Comparison of ENCODE assay signal across 2 cellular contexts in the genomic region with DNA sequence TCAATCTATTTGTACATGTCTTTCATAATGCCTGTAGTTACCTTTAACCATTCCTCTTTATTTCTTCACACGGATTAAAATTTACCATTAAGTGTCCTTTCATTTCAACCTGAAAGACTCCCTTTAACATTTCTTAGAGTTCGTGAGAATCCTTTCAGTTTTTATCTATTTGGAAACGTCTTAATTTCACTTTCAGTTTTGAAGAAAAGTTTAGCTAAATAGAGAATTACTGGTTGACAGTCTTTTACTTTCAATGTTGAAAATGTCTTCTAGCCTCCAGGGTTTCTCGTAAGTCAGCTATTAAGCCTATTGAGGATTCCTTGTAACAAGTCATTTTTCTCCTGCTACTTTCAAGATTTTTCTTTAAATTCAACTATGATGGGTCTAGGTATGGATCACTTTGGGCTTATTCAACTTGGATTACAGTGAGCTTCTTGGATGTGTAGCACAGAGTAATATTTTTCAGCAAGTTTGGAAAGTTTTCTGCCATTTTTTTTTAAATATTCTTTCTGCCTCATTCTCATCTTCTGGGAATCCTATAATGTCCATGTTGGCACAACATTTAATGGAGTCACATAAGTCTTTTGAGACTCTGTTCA.
TF ChIP-seq lines count a peak whose summit lies in the region.

No MANE protein-coding gene starts in this region.

TF ChIP-seq in liver, 16 proteins besides CTCF, POLR2A, EP300 and RAD21 (continued from another document):
- TF ChIP-seq, protein P1, sequence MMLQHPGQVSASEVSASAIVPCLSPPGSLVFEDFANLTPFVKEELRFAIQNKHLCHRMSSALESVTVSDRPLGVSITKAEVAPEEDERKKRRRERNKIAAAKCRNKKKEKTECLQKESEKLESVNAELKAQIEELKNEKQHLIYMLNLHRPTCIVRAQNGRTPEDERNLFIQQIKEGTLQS (IDR thresholded peaks at IDR 0.05): no peak
- TF ChIP-seq GABPA (IDR thresholded peaks at IDR 0.05 in 1 of 2, conservative IDR thresholded peaks at IDR 0.05 in 1 of 2) (no peak), SP1 (IDR thresholded peaks at IDR 0.05) (no peak), FOXA2 (IDR thresholded peaks at IDR 0.05) (no peak), HNF4G (IDR thresholded peaks at IDR 0.05) (no peak), NR2F2 (IDR thresholded peaks at IDR 0.05) (no peak), HNF4A (conservative IDR thresholded peaks at IDR 0.05) (no peak), RXRA (IDR thresholded peaks at IDR 0.05) (no peak), FOXA1 (IDR thresholded peaks at IDR 0.05) (no peak), YY1 (IDR thresholded peaks at IDR 0.05) (no peak), JUND (IDR thresholded peaks at IDR 0.05) (no peak), EGR1 (IDR thresholded peaks at IDR 0.05; ENCODE audit: low read depth in 2 of 2) (no peak)
- TF ChIP-seq, protein P2, sequence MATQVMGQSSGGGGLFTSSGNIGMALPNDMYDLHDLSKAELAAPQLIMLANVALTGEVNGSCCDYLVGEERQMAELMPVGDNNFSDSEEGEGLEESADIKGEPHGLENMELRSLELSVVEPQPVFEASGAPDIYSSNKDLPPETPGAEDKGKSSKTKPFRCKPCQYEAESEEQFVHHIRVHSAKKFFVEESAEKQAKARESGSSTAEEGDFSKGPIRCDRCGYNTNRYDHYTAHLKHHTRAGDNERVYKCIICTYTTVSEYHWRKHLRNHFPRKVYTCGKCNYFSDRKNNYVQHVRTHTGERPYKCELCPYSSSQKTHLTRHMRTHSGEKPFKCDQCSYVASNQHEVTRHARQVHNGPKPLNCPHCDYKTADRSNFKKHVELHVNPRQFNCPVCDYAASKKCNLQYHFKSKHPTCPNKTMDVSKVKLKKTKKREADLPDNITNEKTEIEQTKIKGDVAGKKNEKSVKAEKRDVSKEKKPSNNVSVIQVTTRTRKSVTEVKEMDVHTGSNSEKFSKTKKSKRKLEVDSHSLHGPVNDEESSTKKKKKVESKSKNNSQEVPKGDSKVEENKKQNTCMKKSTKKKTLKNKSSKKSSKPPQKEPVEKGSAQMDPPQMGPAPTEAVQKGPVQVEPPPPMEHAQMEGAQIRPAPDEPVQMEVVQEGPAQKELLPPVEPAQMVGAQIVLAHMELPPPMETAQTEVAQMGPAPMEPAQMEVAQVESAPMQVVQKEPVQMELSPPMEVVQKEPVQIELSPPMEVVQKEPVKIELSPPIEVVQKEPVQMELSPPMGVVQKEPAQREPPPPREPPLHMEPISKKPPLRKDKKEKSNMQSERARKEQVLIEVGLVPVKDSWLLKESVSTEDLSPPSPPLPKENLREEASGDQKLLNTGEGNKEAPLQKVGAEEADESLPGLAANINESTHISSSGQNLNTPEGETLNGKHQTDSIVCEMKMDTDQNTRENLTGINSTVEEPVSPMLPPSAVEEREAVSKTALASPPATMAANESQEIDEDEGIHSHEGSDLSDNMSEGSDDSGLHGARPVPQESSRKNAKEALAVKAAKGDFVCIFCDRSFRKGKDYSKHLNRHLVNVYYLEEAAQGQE (IDR thresholded peaks at IDR 0.05): no peak
- TF ChIP-seq, protein P3, sequence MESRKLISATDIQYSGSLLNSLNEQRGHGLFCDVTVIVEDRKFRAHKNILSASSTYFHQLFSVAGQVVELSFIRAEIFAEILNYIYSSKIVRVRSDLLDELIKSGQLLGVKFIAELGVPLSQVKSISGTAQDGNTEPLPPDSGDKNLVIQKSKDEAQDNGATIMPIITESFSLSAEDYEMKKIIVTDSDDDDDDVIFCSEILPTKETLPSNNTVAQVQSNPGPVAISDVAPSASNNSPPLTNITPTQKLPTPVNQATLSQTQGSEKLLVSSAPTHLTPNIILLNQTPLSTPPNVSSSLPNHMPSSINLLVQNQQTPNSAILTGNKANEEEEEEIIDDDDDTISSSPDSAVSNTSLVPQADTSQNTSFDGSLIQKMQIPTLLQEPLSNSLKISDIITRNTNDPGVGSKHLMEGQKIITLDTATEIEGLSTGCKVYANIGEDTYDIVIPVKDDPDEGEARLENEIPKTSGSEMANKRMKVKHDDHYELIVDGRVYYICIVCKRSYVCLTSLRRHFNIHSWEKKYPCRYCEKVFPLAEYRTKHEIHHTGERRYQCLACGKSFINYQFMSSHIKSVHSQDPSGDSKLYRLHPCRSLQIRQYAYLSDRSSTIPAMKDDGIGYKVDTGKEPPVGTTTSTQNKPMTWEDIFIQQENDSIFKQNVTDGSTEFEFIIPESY (IDR thresholded peaks at IDR 0.05): no peak
- TF ChIP-seq, protein P4, sequence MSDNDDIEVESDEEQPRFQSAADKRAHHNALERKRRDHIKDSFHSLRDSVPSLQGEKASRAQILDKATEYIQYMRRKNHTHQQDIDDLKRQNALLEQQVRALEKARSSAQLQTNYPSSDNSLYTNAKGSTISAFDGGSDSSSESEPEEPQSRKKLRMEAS (IDR thresholded peaks at IDR 0.05): no peak

TF ChIP-seq in HepG2, 621 proteins besides CTCF, POLR2A, EP300 and RAD21 (continued from another document):
- no peak for TF ChIP-seq ZNF12 (CRISPR knock-in tag; IDR thresholded peaks at IDR 0.05)
